23 cellular contexts compared by ENCODE assay signal in genomic region chr2:218856168-218856895, GRCh38. TPM values are rescaled to one million over a fixed set of nuclear protein-coding genes. Genes with fewer than 3 reads are reported as not detected.
DNase-seq lines count a peak whose midpoint lies in the region; ATAC-seq and TF ChIP-seq lines count a peak whose summit lies in the region.
"Had no signal": no experiment of that assay in that cellular context is flagged by ENCODE, and none has a peak within 500 bp of the region (broad histone marks: within the 10 kb centered on the region; RNA-seq: fewer than 3 reads in every experiment).

No MANE protein-coding gene starts in this region.

- no peaks in the 10 kb centered on the region for H3K9me3 Mint-ChIP-seq in endodermal cell
- H3K9me3 Mint-ChIP-seq: activated naive CD4-positive, alpha-beta T cell treated with anti-CD3 and anti-CD28 coated beads, Interleukin-2, amount 50 U/mL, for 72 hours; activated T-helper 1 cell treated with anti-CD3 and anti-CD28 coated beads, Interleukin-12 subunit alpha, Interleukin-12 subunit beta, Interleukin-2, Interleukin-4 antibody, amounts not matched to agents 30 ng/mL and 10 ng/mL and 1 ng/mL, durations not matched to agents 14 hours and 24 hours and 36 hours; neural crest cell; stimulated activated naive CD8-positive, alpha-beta T cell treated with anti-CD3 and anti-CD28 coated beads, Interleukin-15, amount 100 ng/mL, for 72 hours had no signal

- H3K4me1 Mint-ChIP-seq in endodermal cell: peaks cover 13% of the 10 kb centered on the region

- no peak overlapping the region for H3K9ac ChIP-seq in SK-N-SH
- H3K9ac ChIP-seq in endodermal cell (ENCODE audit: extremely low read depth, low read length, poor library complexity, severe bottlenecking): no peak overlapping the region

- TF ChIP-seq EP300 in SK-N-SH (IDR thresholded peaks at IDR 0.05; ENCODE audit: borderline replicate concordance in 1 of 2, low read depth in 1 of 2, low read length in 1 of 2) (peak in 1 of 2 experiments; percentile 79; a peak in 2 of 4 replicates), suprapubic skin (IDR thresholded peaks at IDR 0.05) (no peak)

- 40% methylated on average over 12 of the region's 12 CpGs for WGBS in SK-N-SH (ENCODE audit: low lambda C conversion rate)
- 47 to 59% methylated on average over 8 to 12 of the region's 12 CpGs for WGBS in endodermal cell (ENCODE audit: insufficient coverage in 1 of 2, insufficient read length in 1 of 2), 2 experiments
- 45% methylated on average over 12 of the region's 12 CpGs for WGBS in suprapubic skin

- peaks cover 86% of the 10 kb centered on the region for H3K27me3 Mint-ChIP-seq in endodermal cell (ENCODE audit: insufficient read depth)

- H3K4me2 ChIP-seq in SK-N-SH: peak overlapping the region; percentile 29; the same call in 1 of the 2 replicates

- CTCF ChIA-PET in SK-N-SH (lab: Yijun Ruan, JAX): interaction anchor here (1.0 to 16.1 kb wide), 12 partner anchors 9 to 301 kb away, joined by 3 to 249 read pairs (median 4); partner anchors contain the start of genes CDK5R2 and WNT10A

- no peak overlapping the region for H3K27ac Mint-ChIP-seq in endodermal cell
- H3K27ac Mint-ChIP-seq: activated naive CD4-positive, alpha-beta T cell treated with anti-CD3 and anti-CD28 coated beads, Interleukin-2, amount 50 U/mL, for 72 hours; activated T-helper 1 cell treated with anti-CD3 and anti-CD28 coated beads, Interleukin-12 subunit alpha, Interleukin-12 subunit beta, Interleukin-2, Interleukin-4 antibody, amounts not matched to agents 30 ng/mL and 10 ng/mL and 1 ng/mL, durations not matched to agents 14 hours and 24 hours and 36 hours; stimulated activated naive CD8-positive, alpha-beta T cell treated with anti-CD3 and anti-CD28 coated beads, Interleukin-15, amount 100 ng/mL, for 72 hours had no signal

- DNase-seq in SK-N-SH (peak; percentile 76), NCI-H2227 (lab: John Stamatoyannopoulos, UW; ENCODE audit: unreplicated experiment) (peak; percentile 61), endodermal cell (peak; percentile 47), suprapubic skin (ENCODE audit: low spot score in 2 of 2) (peak; percentile 29 to 41), MG63 (no peak)
- no peak for DNase-seq in effector memory CD4-positive, alpha-beta T cell
- DNase-seq: 8988T; NCI-H1092; NK-92 treated with Interleukin-12 subunit alpha and Interleukin-12 subunit beta, amount 100 ng/mL, for 24 hours; RPMI8226; small intestine; stimulated activated CD4-positive, alpha-beta T cell treated with anti-CD3 and anti-CD28 coated beads, Interleukin-4, amount 100 ng/mL, for 4 hours; stimulated activated naive CD8-positive, alpha-beta T cell treated with anti-CD3 and anti-CD28 coated beads, Interleukin-15, amount 100 ng/mL, for 72 hours; SW 1271 had no signal

- H3K27ac ChIP-seq in SK-N-SH (ENCODE audit: low read depth in 2 of 2, low read length in 1 of 2): peak overlapping the region in 1 of 2 experiments; percentile 96; a peak in 2 of 4 replicates
- no peak overlapping the region for H3K27ac ChIP-seq in endodermal cell (ENCODE audit: low read depth, low read length)
- no peak overlapping the region for H3K27ac ChIP-seq in suprapubic skin
- H3K27ac ChIP-seq in effector memory CD4-positive, alpha-beta T cell (ENCODE audit: insufficient read depth, low read length, poor library complexity, severe bottlenecking): no peak overlapping the region
- H3K27ac ChIP-seq: prostate gland had no signal

- no peaks in the 10 kb centered on the region for H3K79me2 ChIP-seq in SK-N-SH (ENCODE audit: insufficient read depth)

- peaks cover 11 to 67% of the 10 kb centered on the region in 2 experiments; a peak in 2 of 4 replicates for H3K4me1 ChIP-seq in SK-N-SH (ENCODE audit: control insufficient read depth in 1 of 2, insufficient read depth in 2 of 2, low read depth in 1 of 2, low read length in 1 of 2)
- peaks cover 8% of the 10 kb centered on the region for H3K4me1 ChIP-seq in endodermal cell (ENCODE audit: control insufficient read depth, insufficient read depth, low read length)
- H3K4me1 ChIP-seq in suprapubic skin: peaks cover 41% of the 10 kb centered on the region
- H3K4me1 ChIP-seq in effector memory CD4-positive, alpha-beta T cell (ENCODE audit: control insufficient read depth, insufficient read depth, low read length, poor library complexity, severe bottlenecking): peaks cover 22% of the 10 kb centered on the region
- H3K4me1 ChIP-seq: prostate gland had no signal

- no peak for TF ChIP-seq POLR2A in suprapubic skin (IDR thresholded peaks at IDR 0.05)

- TF ChIP-seq CTCF in SK-N-SH (IDR thresholded peaks at IDR 0.05) (no peak), endodermal cell (conservative IDR thresholded peaks at IDR 0.05) (no peak), suprapubic skin (IDR thresholded peaks at IDR 0.05) (no peak)

- H3K4me3 Mint-ChIP-seq in endodermal cell: no peak overlapping the region
- H3K4me3 Mint-ChIP-seq: activated T-helper 1 cell treated with anti-CD3 and anti-CD28 coated beads, Interleukin-12 subunit alpha, Interleukin-12 subunit beta, Interleukin-2, Interleukin-4 antibody, amounts not matched to agents 30 ng/mL and 10 ng/mL and 1 ng/mL, durations not matched to agents 14 hours and 24 hours and 36 hours; neural crest cell; stimulated activated naive CD8-positive, alpha-beta T cell treated with anti-CD3 and anti-CD28 coated beads, Interleukin-15, amount 100 ng/mL, for 72 hours had no signal

- H3K4me3 ChIP-seq in SK-N-SH (ENCODE audit: low read depth in 2 of 2, low read length in 1 of 2) (no peak overlapping the region), endodermal cell (ENCODE audit: low read length) (no peak overlapping the region), suprapubic skin (no peak overlapping the region), MG63 (no peak overlapping the region)
- H3K4me3 ChIP-seq in effector memory CD4-positive, alpha-beta T cell (ENCODE audit: insufficient read depth, low read depth, low read length, poor library complexity, severe bottlenecking): no peak overlapping the region
- H3K4me3 ChIP-seq: prostate gland had no signal

- no peaks in the 10 kb centered on the region for H4K20me1 ChIP-seq in SK-N-SH (ENCODE audit: insufficient read depth)

- H3K36me3 Mint-ChIP-seq in endodermal cell (ENCODE audit: low read depth): no peaks in the 10 kb centered on the region
- H3K36me3 Mint-ChIP-seq: activated naive CD4-positive, alpha-beta T cell treated with anti-CD3 and anti-CD28 coated beads, Interleukin-2, amount 50 U/mL, for 72 hours had no signal

- H3K9me3 ChIP-seq in SK-N-SH: no peaks in the 10 kb centered on the region
- H3K9me3 ChIP-seq in endodermal cell (ENCODE audit: control insufficient read depth, low read length): no peaks in the 10 kb centered on the region
- no peaks in the 10 kb centered on the region for H3K9me3 ChIP-seq in suprapubic skin
- H3K9me3 ChIP-seq in effector memory CD4-positive, alpha-beta T cell (ENCODE audit: control insufficient read depth, low read length): no peaks in the 10 kb centered on the region
- no peaks in the 10 kb centered on the region for H3K9me3 ChIP-seq in MG63
- H3K9me3 ChIP-seq: prostate gland had no signal

- no peaks in the 10 kb centered on the region for H3K36me3 ChIP-seq in SK-N-SH (replicated peaks in 1 of 2; ENCODE audit: control insufficient read depth in 1 of 2, insufficient read depth in 2 of 2, low read length in 1 of 2)
- no peaks in the 10 kb centered on the region for H3K36me3 ChIP-seq in endodermal cell (ENCODE audit: control insufficient read depth, insufficient read depth, low read length)
- H3K36me3 ChIP-seq in suprapubic skin: no peaks in the 10 kb centered on the region
- no peaks in the 10 kb centered on the region for H3K36me3 ChIP-seq in effector memory CD4-positive, alpha-beta T cell (ENCODE audit: control insufficient read depth, insufficient read depth, low read length)
- H3K36me3 ChIP-seq in MG63: no peaks in the 10 kb centered on the region
- H3K36me3 ChIP-seq: prostate gland had no signal

- no peaks in the 10 kb centered on the region for H3F3A ChIP-seq in SK-N-SH (replicated peaks; ENCODE audit: insufficient read depth)

- POLR2A ChIA-PET in SK-N-SH (lab: Yijun Ruan, JAX): interaction anchor here (0.6 to 1.7 kb wide), 6 partner anchors 11 to 316 kb away, joined by 3 to 6 read pairs (median 4); partner anchors contain the start of gene CDK5R2

- TF ChIP-seq RAD21 in SK-N-SH (IDR thresholded peaks at IDR 0.05; ENCODE audit: low read length): no peak

- H3K27me3 ChIP-seq in SK-N-SH (ENCODE audit: insufficient read depth): peaks cover 37% of the 10 kb centered on the region
- peaks cover 82% of the 10 kb centered on the region for H3K27me3 ChIP-seq in endodermal cell (ENCODE audit: control insufficient read depth, insufficient read depth, low read length, poor library complexity, severe bottlenecking)
- peaks cover 70% of the 10 kb centered on the region for H3K27me3 ChIP-seq in suprapubic skin
- H3K27me3 ChIP-seq in effector memory CD4-positive, alpha-beta T cell (replicated peaks; ENCODE audit: control insufficient read depth, insufficient read depth, low read length, poor library complexity, severe bottlenecking): peaks cover 57% of the 10 kb centered on the region
- H3K27me3 ChIP-seq in MG63: peaks cover 25% of the 10 kb centered on the region

- H3K9me2 ChIP-seq in SK-N-SH: no peaks in the 10 kb centered on the region

- H2AFZ ChIP-seq in SK-N-SH (ENCODE audit: low read depth): no peak overlapping the region

- ATAC-seq in SK-N-SH treated with all-trans-retinoic acid at 6 μM for 48 hours (no peak), HG03045 (IDR thresholded peaks at IDR 0.05; ENCODE audit: unreplicated experiment) (no peak)
- ATAC-seq: activated naive CD4-positive, alpha-beta T cell treated with anti-CD3 and anti-CD28 coated beads, Interleukin-2, amount 50 U/mL, for 72 hours; stimulated activated naive CD8-positive, alpha-beta T cell treated with anti-CD3 and anti-CD28 coated beads, Interleukin-15, amount 100 ng/mL, for 72 hours had no signal

RNA-seq across cellular contexts. Expression of gene WNT6, which starts 3.3 kb away (rescaled TPM):
- 0.06 and 0.08 TPM in 2 replicates for polyA plus RNA-seq in SK-N-SH (2012; rRNA removed)
- polyA plus RNA-seq in SK-N-SH (2012; cell fraction: cytosol; rRNA removed): 0.05 and 0.13 TPM in 2 replicates
- 0.23 and 0.30 TPM in 2 replicates for polyA plus RNA-seq in SK-N-SH (2012; cell fraction: nucleus; rRNA removed)
- not detected for total RNA-seq in endodermal cell
- polyA plus RNA-seq in endodermal cell (2013, experiment 1 of 2): not detected
- 0.21 TPM for polyA plus RNA-seq in endodermal cell (2013, experiment 2 of 2)
- total RNA-seq in suprapubic skin: 1 to 10 TPM; 1.4 to 3.7 (median 2.3) TPM
- total RNA-seq in MG63 (2014; rRNA removed; shearing (Covaris generic); ENCODE audit: low replicate concordance): not detected in 2 replicates
- total RNA-seq: activated naive CD4-positive, alpha-beta T cell treated with anti-CD3 and anti-CD28 coated beads, Interleukin-2, amount 50 U/mL, for 72 hours; activated T-helper 1 cell treated with anti-CD3 and anti-CD28 coated beads, Interleukin-12 subunit alpha, Interleukin-12 subunit beta, Interleukin-2, Interleukin-4 antibody, amounts not matched to agents 30 ng/mL and 10 ng/mL and 1 ng/mL, durations not matched to agents 14 hours and 24 hours and 36 hours; fibroblast of lung; NCI-H460; neural crest cell had no signal
- polyA plus RNA-seq: fibroblast of lung had no signal

RNA-seq across cellular contexts. Expression of gene WNT10A, which starts 24.3 kb away (rescaled TPM):
- 0.02 TPM in 1 of 2 replicates, not detected in the other for polyA plus RNA-seq in SK-N-SH (2012; rRNA removed)
- 0.01 and 0.05 TPM in 2 replicates for polyA plus RNA-seq in SK-N-SH (2012; cell fraction: cytosol; rRNA removed)
- polyA plus RNA-seq in SK-N-SH (2012; cell fraction: nucleus; rRNA removed): 0.05 and 0.07 TPM in 2 replicates
- total RNA-seq in endodermal cell (not detected), suprapubic skin (10 to 100 TPM; 14.3 to 20.7 (median 16.3) TPM)
- polyA plus RNA-seq in endodermal cell (2013, experiment 1 of 2): 0.89 TPM
- 0.58 TPM for polyA plus RNA-seq in endodermal cell (2013, experiment 2 of 2)
- total RNA-seq in MG63 (2014; rRNA removed; shearing (Covaris generic); ENCODE audit: low replicate concordance): not detected in 2 replicates
- total RNA-seq: fibroblast of lung, NCI-H460, neural crest cell had no signal
- polyA plus RNA-seq: fibroblast of lung had no signal

RNA-seq across cellular contexts. Expression of gene PRKAG3, which starts 24.7 kb away (rescaled TPM):
- polyA plus RNA-seq in SK-N-SH (2012; rRNA removed): not detected in 2 replicates
- not detected in 2 replicates for polyA plus RNA-seq in SK-N-SH (2012; cell fraction: cytosol; rRNA removed)
- polyA plus RNA-seq in SK-N-SH (2012; cell fraction: nucleus; rRNA removed): not detected in 2 replicates
- total RNA-seq in endodermal cell: not detected
- polyA plus RNA-seq in endodermal cell (2013, experiment 1 of 2): not detected
- not detected for polyA plus RNA-seq in endodermal cell (2013, experiment 2 of 2)
- under 1 TPM in 1 of 4 donors, not detected in 3; 0.26 TPM for total RNA-seq in suprapubic skin
- not detected in 2 replicates for total RNA-seq in MG63 (2014; rRNA removed; shearing (Covaris generic); ENCODE audit: low replicate concordance)
- total RNA-seq: activated naive CD4-positive, alpha-beta T cell treated with anti-CD3 and anti-CD28 coated beads, Interleukin-2, amount 50 U/mL, for 72 hours; activated T-helper 1 cell treated with anti-CD3 and anti-CD28 coated beads, Interleukin-12 subunit alpha, Interleukin-12 subunit beta, Interleukin-2, Interleukin-4 antibody, amounts not matched to agents 30 ng/mL and 10 ng/mL and 1 ng/mL, durations not matched to agents 14 hours and 24 hours and 36 hours; NCI-H460; neural crest cell; ureter had no signal
- polyA plus RNA-seq: fibroblast of lung, small intestine had no signal

Comparison
In these comparisons a context has a peak if more than half of its experiments do, and no peak if none do; other contexts are left out.
1. DNase-seq: peak in SK-N-SH (single experiment), NCI-H2227 (single experiment), endodermal cell (single experiment) and suprapubic skin (2 of 2); none in effector memory CD4-positive, alpha-beta T cell (0 of 3) and MG63 (single experiment).
2. RNA of gene WNT10A, which starts 24.3 kb away (total RNA-seq): 14.3 to 20.7 TPM in suprapubic skin; not detected in endodermal cell and not detected in MG63; every median in the first group is over 10 times any median in the second.